ENCODE assay signal across 1 cellular context in genomic region chr6:130937942-130938604, GRCh38.
TF ChIP-seq lines count a peak whose summit lies in the region.

No MANE protein-coding gene starts in this region.

TF ChIP-seq in HepG2, 621 proteins besides CTCF, POLR2A, EP300 and RAD21 (continued from another document):
- 0 out of 2 replicates have a peak, but pooled peaks have one; percentile 22 for TF ChIP-seq NR2F6 (IDR thresholded peaks at IDR 0.05)
- TF ChIP-seq NR2F6 (CRISPR knock-in tag; IDR thresholded peaks at IDR 0.05): 0 out of 2 replicates have a peak, but pooled peaks have one; percentile 22
- peak; percentile 54 for TF ChIP-seq NCOA2 (CRISPR knock-in tag; IDR thresholded peaks at IDR 0.05)
- peak; percentile 92; the same call in 1 of the 2 replicates for TF ChIP-seq SOX5 (CRISPR knock-in tag; IDR thresholded peaks at IDR 0.05; ENCODE audit: borderline replicate concordance)
- TF ChIP-seq ZNF562 (CRISPR knock-in tag; IDR thresholded peaks at IDR 0.05; ENCODE audit: borderline replicate concordance): no peak
- peak; percentile 81 for TF ChIP-seq GATAD2A (CRISPR knock-in tag; IDR thresholded peaks at IDR 0.05)
- peak; percentile 39; the same call in 1 of the 2 replicates for TF ChIP-seq MAZ (IDR thresholded peaks at IDR 0.05; ENCODE audit: borderline replicate concordance, low read depth, low read length)
- no peak for TF ChIP-seq MAZ (CRISPR knock-in tag; IDR thresholded peaks at IDR 0.05; ENCODE audit: low read depth)
- TF ChIP-seq HOMEZ (CRISPR knock-in tag; IDR thresholded peaks at IDR 0.05; ENCODE audit: low read depth): peak; percentile 79
- TF ChIP-seq HMG20A (CRISPR knock-in tag; IDR thresholded peaks at IDR 0.05; ENCODE audit: borderline replicate concordance): peak; percentile 61; the same call in 1 of the 2 replicates
- 0 out of 2 replicates have a peak, but pooled peaks have one; percentile 27 for TF ChIP-seq PPARG (CRISPR knock-in tag; conservative IDR thresholded peaks at IDR 0.05)
- TF ChIP-seq ELF3 (CRISPR knock-in tag; IDR thresholded peaks at IDR 0.05): peak; percentile 74; the same call in 1 of the 2 replicates
TF ChIP-seq in HepG2: peak in this region for 44.
